Comparison of ENCODE assay signal across 18 cellular contexts in the genomic region with DNA sequence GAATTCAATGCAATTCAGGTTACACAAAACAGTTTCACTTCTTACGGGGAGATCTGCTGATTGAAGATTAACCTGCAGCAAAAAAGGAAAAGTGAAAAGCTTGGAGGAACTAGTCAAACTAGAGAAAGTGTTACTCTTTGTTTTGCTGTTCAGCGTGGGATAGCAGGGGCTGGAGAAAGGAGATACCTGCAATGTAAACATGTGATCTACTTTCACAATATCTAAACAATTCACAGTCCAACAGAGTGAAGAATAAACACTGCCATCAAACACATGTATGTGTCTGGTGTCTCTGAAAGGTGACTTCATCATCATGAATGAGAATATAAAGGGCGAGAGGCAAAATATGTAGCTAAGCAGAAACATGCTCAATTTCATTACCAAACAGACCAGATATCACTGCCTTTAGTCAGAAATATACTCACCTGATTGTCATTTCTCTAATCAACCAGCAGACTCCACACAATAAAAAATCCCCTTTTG. TPM values are rescaled to one million over a fixed set of nuclear protein-coding genes. Genes with fewer than 3 reads are reported as not detected.
A peak's percentile ranks its signal among the peaks of the same experiment; 100 is the strongest.
DNase-seq lines count a peak whose midpoint lies in the region; ATAC-seq and TF ChIP-seq lines count a peak whose summit lies in the region.
"Had no signal": no experiment of that assay in that cellular context is flagged by ENCODE, and none has a peak within 500 bp of the region (broad histone marks: within the 10 kb centered on the region; RNA-seq: fewer than 3 reads in every experiment).

No MANE protein-coding gene starts in this region.

- H3K4me1 Mint-ChIP-seq in CD8-positive, alpha-beta T cell (ENCODE audit: low read depth) = peaks cover 42% of the 10 kb centered on the region

- H4K20me1 ChIP-seq in hepatocyte (ENCODE audit: insufficient read depth, poor library complexity, severe bottlenecking) = no peaks in the 10 kb centered on the region

- no peak overlapping the region for H3K4me3 Mint-ChIP-seq in CD8-positive, alpha-beta T cell
- H3K4me3 Mint-ChIP-seq: activated CD8-positive, alpha-beta T cell treated with anti-CD3 and anti-CD28 coated beads for 36 hours had no signal

- no peaks in the 10 kb centered on the region for H3K9me3 ChIP-seq in hepatocyte (ENCODE audit: low read depth)
- no peaks in the 10 kb centered on the region for H3K9me3 ChIP-seq in CD8-positive, alpha-beta T cell (ENCODE audit: low read length)
- H3K9me3 ChIP-seq: prostate gland had no signal

- H3K4me2 ChIP-seq in hepatocyte = peak overlapping the region; percentile 56

- no peaks in the 10 kb centered on the region for H3K9me2 ChIP-seq in hepatocyte (replicated peaks; ENCODE audit: insufficient read depth)

- CTCF ChIA-PET in CD8-positive, alpha-beta T cell (lab: Charles Lee) = interaction anchor here (1.7 kb wide), 1 partner anchor 9 kb away, joined by 10 read pairs; no protein-coding TSS in a partner anchor

- no peak for ATAC-seq in CD8-positive, alpha-beta T cell
- ATAC-seq: activated CD8-positive, alpha-beta T cell treated with anti-CD3 and anti-CD28 coated beads for 36 hours had no signal

- peak overlapping the region; percentile 5 for H2AFZ ChIP-seq in hepatocyte

- peaks cover 4% of the 10 kb centered on the region for H3K27me3 Mint-ChIP-seq in CD8-positive, alpha-beta T cell (ENCODE audit: low read depth)

- no peak overlapping the region for H3K4me3 ChIP-seq in hepatocyte
- H3K4me3 ChIP-seq in CD8-positive, alpha-beta T cell (ENCODE audit: low read depth, low read length) = no peak overlapping the region
- H3K4me3 ChIP-seq: prostate gland had no signal

- TF ChIP-seq CTCF in hepatocyte (IDR thresholded peaks at IDR 0.05; ENCODE audit: poor library complexity) = no peak
- TF ChIP-seq CTCF in CD8-positive, alpha-beta T cell (IDR thresholded peaks at IDR 0.05) = no peak

- H3K27me3 ChIP-seq in hepatocyte = no peaks in the 10 kb centered on the region
- H3K27me3 ChIP-seq in CD8-positive, alpha-beta T cell (ENCODE audit: insufficient read depth, low read length) = no peaks in the 10 kb centered on the region

- intact Hi-C loops in CD8-positive, alpha-beta T cell (cut with DNase I, micrococcal nuclease) = no loop called here

- POLR2A ChIA-PET in CD8-positive, alpha-beta T cell (lab: Charles Lee) = no interaction called here

- H3K4me1 ChIP-seq in hepatocyte (ENCODE audit: insufficient read depth) = peaks cover 13% of the 10 kb centered on the region
- H3K4me1 ChIP-seq in CD8-positive, alpha-beta T cell (ENCODE audit: insufficient read depth, low read length) = peaks cover 32% of the 10 kb centered on the region
- H3K4me1 ChIP-seq: prostate gland had no signal

- peak overlapping the region; percentile 46 for H3K27ac ChIP-seq in hepatocyte
- no peak overlapping the region for H3K27ac ChIP-seq in CD8-positive, alpha-beta T cell (ENCODE audit: low read depth, low read length)
- H3K27ac ChIP-seq: prostate gland had no signal

- no peaks in the 10 kb centered on the region for H3K79me2 ChIP-seq in hepatocyte

- H3K36me3 Mint-ChIP-seq in CD8-positive, alpha-beta T cell = no peaks in the 10 kb centered on the region

- H3K9me3 Mint-ChIP-seq in CD8-positive, alpha-beta T cell = no peaks in the 10 kb centered on the region
- H3K9me3 Mint-ChIP-seq: activated CD8-positive, alpha-beta T cell treated with anti-CD3 and anti-CD28 coated beads for 36 hours; activated T-helper 2 cell treated with anti-CD3 and anti-CD28 coated beads, Interferon-gamma antibody, Interleukin-2, Interleukin-4, amounts not matched to agents 10 μg/mL and 5 μg/mL and 100 μg/mL, durations not matched to agents 14 hours and 24 hours and 36 hours had no signal

- 30% methylated on average over 3 of the region's 3 CpGs for WGBS in hepatocyte (ENCODE audit: low lambda C conversion rate, missing lambda C conversion rate)

- H3K27ac Mint-ChIP-seq in CD8-positive, alpha-beta T cell = no peak overlapping the region
- H3K27ac Mint-ChIP-seq: activated CD8-positive, alpha-beta T cell treated with anti-CD3 and anti-CD28 coated beads for 36 hours; activated T-helper 2 cell treated with anti-CD3 and anti-CD28 coated beads, Interferon-gamma antibody, Interleukin-2, Interleukin-4, amounts not matched to agents 10 μg/mL and 5 μg/mL and 100 μg/mL, durations not matched to agents 14 hours and 24 hours and 36 hours had no signal

- no peaks in the 10 kb centered on the region for H3K36me3 ChIP-seq in hepatocyte (replicated peaks; ENCODE audit: insufficient read depth, low read depth)
- H3K36me3 ChIP-seq in CD8-positive, alpha-beta T cell (ENCODE audit: insufficient read depth, low read length) = no peaks in the 10 kb centered on the region
- H3K36me3 ChIP-seq: prostate gland had no signal

- peak; percentile 5 for DNase-seq in NCI-H510A treated with DMSO at 0.1 percent for 48 hours (lab: John Stamatoyannopoulos, UW)
- no peak for DNase-seq in NCI-H510A (lab: John Stamatoyannopoulos, UW)
- DNase-seq in HT-29 (ENCODE audit: low spot score) = peak; percentile 41
- peak; percentile 18 for DNase-seq in hepatocyte (ENCODE audit: low spot score)
- DNase-seq in renal cortical epithelial cell (ENCODE audit: low read depth) = peak; percentile 58
- no peak for DNase-seq in G401 (ENCODE audit: low spot score)
- DNase-seq in CD8-positive, alpha-beta T cell = no peak
- DNase-seq in hypothalamus (lab: John Stamatoyannopoulos, UW) = no peak
- DNase-seq: activated CD8-positive, alpha-beta T cell treated with anti-CD3 and anti-CD28 coated beads for 36 hours; aorta; cortex of kidney; erythroblast; glutamatergic neuron; NCI-H1092; NCI-H345 had no signal

- in situ Hi-C loops in G401 (cut with HindIII; ENCODE audit: low sequenced_read_pairs) = no loop called here

RNA-seq across cellular contexts. Expression of gene NIPAL1, which starts 26.4 kb away (rescaled TPM):
- 10.3 and 16.5 TPM in 2 replicates for total RNA-seq in HT-29 (2014; rRNA removed; shearing (Covaris generic))
- 14.0 and 14.5 TPM in 2 replicates for total RNA-seq in hepatocyte
- 5.6 and 6.1 TPM in 2 replicates for polyA plus RNA-seq in hepatocyte
- 8.6 and 11.1 TPM in 2 replicates for total RNA-seq in renal cortical epithelial cell
- total RNA-seq in G401 (2014; rRNA removed; shearing (Covaris generic)) = 0.14 and 0.31 TPM in 2 replicates
- total RNA-seq in CD8-positive, alpha-beta T cell = 1 to 10 TPM in 1 of 2 experiments, under 1 TPM in 1; 0.64 to 1.3 TPM

RNA-seq across cellular contexts. Expression of gene CNGA1, which starts 26.5 kb away (rescaled TPM):
- 6.5 and 9.5 TPM in 2 replicates for total RNA-seq in HT-29 (2014; rRNA removed; shearing (Covaris generic))
- total RNA-seq in hepatocyte (4.6 and 6.0 TPM in 2 replicates), renal cortical epithelial cell (0.17 and 3.9 TPM in 2 replicates)
- polyA plus RNA-seq in hepatocyte = 4.6 and 9.6 TPM in 2 replicates
- total RNA-seq in G401 (2014; rRNA removed; shearing (Covaris generic)) = not detected in 2 replicates
- total RNA-seq in CD8-positive, alpha-beta T cell = not detected
- total RNA-seq: A172; activated T-helper 2 cell treated with anti-CD3 and anti-CD28 coated beads, Interferon-gamma antibody, Interleukin-2, Interleukin-4, amounts not matched to agents 10 μg/mL and 5 μg/mL and 100 μg/mL, durations not matched to agents 14 hours and 24 hours and 36 hours had no signal

Comparison
In these comparisons a context has a peak if more than half of its experiments do, and no peak if none do; other contexts are left out.
1. DNase-seq: peak in NCI-H510A treated with DMSO at 0.1 percent for 48 hours (single experiment), HT-29 (single experiment), hepatocyte (single experiment) and renal cortical epithelial cell (single experiment); none in NCI-H510A (single experiment), G401 (single experiment), CD8-positive, alpha-beta T cell (0 of 7) and hypothalamus (0 of 51).